Comparison of ENCODE assay signal across 1 cellular context in genomic region chr1:151243683-151244216, GRCh38.
TF ChIP-seq lines count a peak whose summit lies in the region.

No MANE protein-coding gene starts in this region.

TF ChIP-seq in SK-N-SH treated with all-trans-retinoic acid at 6 μM for 48 hours, 23 proteins besides CTCF, POLR2A, EP300 and RAD21 (continued from another document):
- no peak for TF ChIP-seq ISL1 (CRISPR knock-in tag; IDR thresholded peaks at IDR 0.05)
- TF ChIP-seq OSR1 (CRISPR knock-in tag; IDR thresholded peaks at IDR 0.05), result no peak
- no peak for TF ChIP-seq ZC3H10 (CRISPR knock-in tag; IDR thresholded peaks at IDR 0.05)
